Comparison of ENCODE assay signal across 2 cellular contexts in genomic region chr2:18871430-18871829, GRCh38.
TF ChIP-seq lines count a peak whose summit lies in the region.

No MANE protein-coding gene starts in this region.

TF ChIP-seq in GM23338, 12 proteins besides CTCF, POLR2A, EP300 and RAD21 (continued from another document):
- no peak for TF ChIP-seq REST (IDR thresholded peaks at IDR 0.05; ENCODE audit: unreplicated experiment)

TF ChIP-seq in H1, 55 proteins besides CTCF, POLR2A, EP300 and RAD21 (continued from another document):
- TF ChIP-seq CHD7 (IDR thresholded peaks at IDR 0.05; ENCODE audit: insufficient replicate concordance, low read length) (no peak), CHD2 (IDR thresholded peaks at IDR 0.05; ENCODE audit: low read length) (no peak), CBX5 (IDR thresholded peaks at IDR 0.05; ENCODE audit: low read depth, low read length) (no peak), ATF2 (IDR thresholded peaks at IDR 0.05; ENCODE audit: low read length) (no peak), HDAC2 (IDR thresholded peaks at IDR 0.05; ENCODE audit: borderline replicate concordance in 1 of 2, low read depth in 2 of 2, low read length in 2 of 2) (no peak), JUND (IDR thresholded peaks at IDR 0.05; ENCODE audit: low read length) (no peak), YY1 (IDR thresholded peaks at IDR 0.05; ENCODE audit: low read depth, low read length) (no peak), RFX5 (IDR thresholded peaks at IDR 0.05; ENCODE audit: borderline replicate concordance, low read depth, low read length) (no peak)
